Comparison of ENCODE assay signal across 6 cellular contexts in genomic region chr16:2580818-2581217, GRCh38. TPM values are rescaled to one million over a fixed set of nuclear protein-coding genes. Genes with fewer than 3 reads are reported as not detected.
"Had no signal": no experiment of that assay in that cellular context is flagged by ENCODE, and none has a peak within 500 bp of the region (broad histone marks: within the 10 kb centered on the region; RNA-seq: fewer than 3 reads in every experiment).

No MANE protein-coding gene starts in this region.

RNA-seq across cellular contexts. Expression of gene CEMP1, which starts 49.6 kb away (rescaled TPM):
- total RNA-seq: LHCN-M2, MCF 10A, NCI-H460, RPMI7951, SJCRH30, SK-MEL-5 had no signal
